Comparison of ENCODE assay signal across 11 cellular contexts in genomic region chr11:122197055-122197987, GRCh38.
DNase-seq lines count a peak whose midpoint lies in the region; ATAC-seq and TF ChIP-seq lines count a peak whose summit lies in the region.
"Had no signal": no experiment of that assay in that cellular context is flagged by ENCODE, and none has a peak within 500 bp of the region (broad histone marks: within the 10 kb centered on the region; RNA-seq: fewer than 3 reads in every experiment).

No MANE protein-coding gene starts in this region.

- TF ChIP-seq CTCF in SK-N-SH (IDR thresholded peaks at IDR 0.05) (no peak), smooth muscle cell (IDR thresholded peaks at IDR 0.05; ENCODE audit: borderline replicate concordance, insufficient read depth, poor library complexity, severe bottlenecking) (no peak), transverse colon (IDR thresholded peaks at IDR 0.05) (no peak)

- no peaks in the 10 kb centered on the region for H3K9me3 ChIP-seq in SK-N-SH
- no peaks in the 10 kb centered on the region for H3K9me3 ChIP-seq in smooth muscle cell (replicated peaks; ENCODE audit: low read depth)
- H3K9me3 ChIP-seq in transverse colon, result no peaks in the 10 kb centered on the region
- H3K9me3 ChIP-seq: upper lobe of left lung had no signal

- H3K27ac ChIP-seq in SK-N-SH (ENCODE audit: low read depth in 2 of 2, low read length in 1 of 2) (peak overlapping the region; percentile 76 to 99; a peak in 3 of 4 replicates), smooth muscle cell (ENCODE audit: low read depth) (peak overlapping the region; percentile 91), transverse colon (peak overlapping the region in 1 of 4 donors; percentile 8)
- H3K27ac ChIP-seq: cardiac muscle cell, upper lobe of left lung had no signal

- in situ Hi-C loops in transverse colon (cut with MboI; ENCODE audit: low pct_ligation_motif_present in 1 of 4, low pct_unique_long_range_greater_than_20kb in 1 of 4, low sequenced_read_pairs in 3 of 4), result no loop called here

- POLR2A ChIA-PET in SK-N-SH (lab: Yijun Ruan, JAX), result no interaction called here

- intact Hi-C loops in transverse colon (cut with DNase I; ENCODE audit: low total_unique reads), result no loop called here

- peak overlapping the region; percentile 35; the same call in 1 of the 2 replicates for H3K9ac ChIP-seq in SK-N-SH
- H3K9ac ChIP-seq in smooth muscle cell (ENCODE audit: low read depth), result peak overlapping the region; percentile 37

- H3K79me2 ChIP-seq in SK-N-SH (ENCODE audit: insufficient read depth) (peaks cover 92% of the 10 kb centered on the region), smooth muscle cell (ENCODE audit: low read depth) (peaks cover 61% of the 10 kb centered on the region)

- H3K4me2 ChIP-seq in SK-N-SH (peak overlapping the region; percentile 56), smooth muscle cell (peak overlapping the region; percentile 75)

- H2AFZ ChIP-seq in SK-N-SH (ENCODE audit: low read depth), result no peak overlapping the region
- no peak overlapping the region for H2AFZ ChIP-seq in smooth muscle cell (ENCODE audit: low read depth)

- 34% methylated on average over 11 of the region's 11 CpGs for WGBS in SK-N-SH (ENCODE audit: low lambda C conversion rate)
- WGBS in smooth muscle cell (ENCODE audit: low lambda C conversion rate), result 65% methylated on average over 11 of the region's 11 CpGs
- WGBS in transverse colon (ENCODE audit: low coverage in 1 of 2), 2 donors, result 78 to 91% methylated on average over 5 to 11 of the region's 11 CpGs

- TF ChIP-seq POLR2A in transverse colon (IDR thresholded peaks at IDR 0.05), result no peak

- no peak overlapping the region for H3K4me3 ChIP-seq in SK-N-SH (ENCODE audit: low read depth in 2 of 2, low read length in 1 of 2)
- no peak overlapping the region for H3K4me3 ChIP-seq in smooth muscle cell
- H3K4me3 ChIP-seq in transverse colon, result no peak overlapping the region
- H3K4me3 ChIP-seq: cardiac muscle cell, upper lobe of left lung had no signal

- TF ChIP-seq EP300 in SK-N-SH (IDR thresholded peaks at IDR 0.05; ENCODE audit: borderline replicate concordance in 1 of 2, low read depth in 1 of 2, low read length in 1 of 2), result peak; percentile 56 to 100
- no peak for TF ChIP-seq EP300 in transverse colon (IDR thresholded peaks at IDR 0.05; ENCODE audit: low read depth)

- TF ChIP-seq RAD21 in SK-N-SH (IDR thresholded peaks at IDR 0.05; ENCODE audit: low read length), result no peak

- H3K36me3 ChIP-seq in SK-N-SH (replicated peaks in 1 of 2; ENCODE audit: control insufficient read depth in 1 of 2, insufficient read depth in 2 of 2, low read length in 1 of 2) (no peaks in the 10 kb centered on the region), smooth muscle cell (ENCODE audit: low read depth) (no peaks in the 10 kb centered on the region), transverse colon (no peaks in the 10 kb centered on the region)
- H3K36me3 ChIP-seq: cardiac muscle cell, upper lobe of left lung had no signal

- ATAC-seq in GM21576 (IDR thresholded peaks at IDR 0.05; ENCODE audit: unreplicated experiment), result no peak

- H3K4me1 ChIP-seq in SK-N-SH (ENCODE audit: control insufficient read depth in 1 of 2, insufficient read depth in 2 of 2, low read depth in 1 of 2, low read length in 1 of 2) (peaks cover 3 to 60% of the 10 kb centered on the region in 2 experiments), smooth muscle cell (ENCODE audit: low read depth) (peaks cover 19% of the 10 kb centered on the region), transverse colon (peaks cover 0 to 6% (median 1%) of the 10 kb centered on the region in 4 donors)

- DNase-seq in H4 (ENCODE audit: low spot score) (peak; percentile 98), SK-N-SH (no peak), fibroblast of the conjunctiva (ENCODE audit: low read depth) (peak; percentile 93), smooth muscle cell (lab: John Stamatoyannopoulos, UW; ENCODE audit: unreplicated experiment) (no peak), DMS 273 (lab: John Stamatoyannopoulos, UW; ENCODE audit: unreplicated experiment) (no peak), transverse colon (no peak)
- DNase-seq in stimulated activated CD4-positive, alpha-beta T cell treated with anti-CD3 and anti-CD28 coated beads, Interleukin-4, amount 100 ng/mL, for 4 hours, result no peak
- DNase-seq: NCI-H748 treated with DMSO at 0.1 percent for 48 hours, upper lobe of left lung had no signal

- no peaks in the 10 kb centered on the region for H3K27me3 ChIP-seq in SK-N-SH (ENCODE audit: insufficient read depth)
- no peaks in the 10 kb centered on the region for H3K27me3 ChIP-seq in smooth muscle cell (ENCODE audit: low read depth)
- no peaks in the 10 kb centered on the region for H3K27me3 ChIP-seq in transverse colon
- H3K27me3 ChIP-seq: cardiac muscle cell, upper lobe of left lung had no signal

- H3F3A ChIP-seq in SK-N-SH (replicated peaks; ENCODE audit: insufficient read depth) (peaks cover 61% of the 10 kb centered on the region), smooth muscle cell (ENCODE audit: low read depth) (peaks cover 24% of the 10 kb centered on the region)

- H3K9me2 ChIP-seq in SK-N-SH, result no peaks in the 10 kb centered on the region

- CTCF ChIA-PET in SK-N-SH (lab: Yijun Ruan, JAX), result interaction anchor here (1.1 to 1.3 kb wide), 3 partner anchors 18 to 542 kb away, joined by 4 to 5 read pairs (median 4); no protein-coding TSS in a partner anchor

- H4K20me1 ChIP-seq in SK-N-SH (ENCODE audit: insufficient read depth) (no peaks in the 10 kb centered on the region), smooth muscle cell (ENCODE audit: low read depth) (no peaks in the 10 kb centered on the region)

TF ChIP-seq in SK-N-SH, 30 proteins besides CTCF, POLR2A, EP300 and RAD21 (continues in another document):
- TF ChIP-seq EZH2phosphoT487 (IDR thresholded peaks at IDR 0.05; ENCODE audit: borderline replicate concordance, low read depth), result no peak
- no peak for TF ChIP-seq RFX5 (IDR thresholded peaks at IDR 0.05; ENCODE audit: low read length)
- TF ChIP-seq FOXJ3 (CRISPR knock-in tag; IDR thresholded peaks at IDR 0.05), result no peak
- TF ChIP-seq NRF1 (IDR thresholded peaks at IDR 0.05; ENCODE audit: low read depth, low read length), result no peak
- peak; percentile 97 for TF ChIP-seq RXRA (IDR thresholded peaks at IDR 0.05; ENCODE audit: borderline replicate concordance, low read depth)
- no peak for TF ChIP-seq GATA2 (CRISPR knock-in tag; IDR thresholded peaks at IDR 0.05)
- TF ChIP-seq ELF1 (IDR thresholded peaks at IDR 0.05), result no peak
- TF ChIP-seq MXI1 (IDR thresholded peaks at IDR 0.05; ENCODE audit: low read depth, low read length), result no peak
- peak; percentile 99 for TF ChIP-seq JUND (IDR thresholded peaks at IDR 0.05)
- peak; percentile 74 for TF ChIP-seq REST (IDR thresholded peaks at IDR 0.05; ENCODE audit: low read depth, low read length)
- TF ChIP-seq PBX3 (IDR thresholded peaks at IDR 0.05), result peak; percentile 89
- peak; percentile 76; the same call in 1 of the 2 replicates for TF ChIP-seq SIN3A (IDR thresholded peaks at IDR 0.05; ENCODE audit: borderline replicate concordance, low read depth, low read length)
- peak; percentile 27; the same call in 1 of the 2 replicates for TF ChIP-seq GABPA (IDR thresholded peaks at IDR 0.05; ENCODE audit: low read depth)
- TF ChIP-seq IRF3 (IDR thresholded peaks at IDR 0.05; ENCODE audit: low read depth, low read length), result no peak

Comparison
In these comparisons a context has a peak if more than half of its experiments do, and no peak if none do; other contexts are left out.
1. DNase-seq: peak in H4 (single experiment) and fibroblast of the conjunctiva (single experiment); none in SK-N-SH (single experiment), smooth muscle cell (single experiment), stimulated activated CD4-positive, alpha-beta T cell treated with anti-CD3 and anti-CD28 coated beads, Interleukin-4, amount 100 ng/mL, for 4 hours (0 of 2), DMS 273 (single experiment) and transverse colon (single experiment).